7 cellular contexts compared by ENCODE assay signal in genomic region chrX:46375831-46376230, GRCh38.
"Had no signal": no experiment of that assay in that cellular context is flagged by ENCODE, and none has a peak within 500 bp of the region (broad histone marks: within the 10 kb centered on the region; RNA-seq: fewer than 3 reads in every experiment).

No MANE protein-coding gene starts in this region.

- H3K27ac Mint-ChIP-seq: activated CD4-positive, alpha-beta memory T cell treated with anti-CD3 and anti-CD28 coated beads for 36 hours; dendritic cell treated with granulocyte-macrophage colony-stimulating factor and Interleukin-4, amounts not matched to agents 40 ng/mL and 50 ng/mL, for 4 days; memory B cell; natural killer cell treated with Interleukin-12 subunit alpha and Interleukin-12 subunit beta and Interleukin-15 and Interleukin-18, amount 100 ng/mL, for 72 hours had no signal

- H3K9me3 ChIP-seq: body of pancreas, testis had no signal

- H3K4me1 ChIP-seq: body of pancreas, testis had no signal

- ATAC-seq: body of pancreas; natural killer cell treated with Interleukin-12 subunit alpha and Interleukin-12 subunit beta and Interleukin-15 and Interleukin-18, amount 100 ng/mL, for 72 hours had no signal

- H3K9me3 Mint-ChIP-seq: activated CD4-positive, alpha-beta memory T cell treated with anti-CD3 and anti-CD28 coated beads for 36 hours; dendritic cell treated with granulocyte-macrophage colony-stimulating factor and Interleukin-4, amounts not matched to agents 40 ng/mL and 50 ng/mL, for 4 days; memory B cell; natural killer cell treated with Interleukin-12 subunit alpha and Interleukin-12 subunit beta and Interleukin-15 and Interleukin-18, amount 100 ng/mL, for 72 hours had no signal

- H3K4me3 Mint-ChIP-seq: activated CD4-positive, alpha-beta memory T cell treated with anti-CD3 and anti-CD28 coated beads for 36 hours; dendritic cell treated with granulocyte-macrophage colony-stimulating factor and Interleukin-4, amounts not matched to agents 40 ng/mL and 50 ng/mL, for 4 days; memory B cell; natural killer cell treated with Interleukin-12 subunit alpha and Interleukin-12 subunit beta and Interleukin-15 and Interleukin-18, amount 100 ng/mL, for 72 hours had no signal

- H3K4me1 Mint-ChIP-seq: memory B cell had no signal

- DNase-seq: T-helper 9 cell had no signal

- H3K4me3 ChIP-seq: body of pancreas, testis had no signal

- H3K27me3 Mint-ChIP-seq: activated CD4-positive, alpha-beta memory T cell treated with anti-CD3 and anti-CD28 coated beads for 36 hours; dendritic cell treated with granulocyte-macrophage colony-stimulating factor and Interleukin-4, amounts not matched to agents 40 ng/mL and 50 ng/mL, for 4 days had no signal

- H3K27me3 ChIP-seq: body of pancreas, testis had no signal

- H3K36me3 Mint-ChIP-seq: activated CD4-positive, alpha-beta memory T cell treated with anti-CD3 and anti-CD28 coated beads for 36 hours; memory B cell; natural killer cell treated with Interleukin-12 subunit alpha and Interleukin-12 subunit beta and Interleukin-15 and Interleukin-18, amount 100 ng/mL, for 72 hours had no signal

- H3K27ac ChIP-seq: body of pancreas, testis had no signal
